Comparison of ENCODE assay signal across 29 cellular contexts in genomic region chr12:93850476-93850875, GRCh38.
"Had no signal": no experiment of that assay in that cellular context is flagged by ENCODE, and none has a peak within 500 bp of the region (broad histone marks: within the 10 kb centered on the region; RNA-seq: fewer than 3 reads in every experiment).

No MANE protein-coding gene starts in this region.

- H3K27me3 ChIP-seq: adrenal gland, body of pancreas, breast epithelium, SJCRH30 had no signal

- H3K4me3 ChIP-seq: adrenal gland, body of pancreas, breast epithelium, SJCRH30, SK-N-MC had no signal

- H3K36me3 ChIP-seq: adrenal gland, breast epithelium, SJCRH30, WERI-Rb-1 had no signal

- ATAC-seq: body of pancreas, PC-3 had no signal

- H3K4me1 ChIP-seq: body of pancreas, breast epithelium, SJCRH30 had no signal

- H3K9me3 ChIP-seq: adrenal gland, body of pancreas, breast epithelium, SJCRH30 had no signal

- H3K27ac ChIP-seq: adrenal gland, body of pancreas, breast epithelium, RWPE1, SJCRH30, SK-N-MC, WERI-Rb-1 had no signal

- DNase-seq: activated CD4-positive, alpha-beta T cell treated with anti-CD3 and anti-CD28 coated beads for 1 hour; activated CD4-positive, alpha-beta T cell treated with anti-CD3 and anti-CD28 coated beads for 48 hours; activated CD4-positive, CD25-positive, alpha-beta regulatory T cell; activated CD8-positive, alpha-beta memory T cell treated with anti-CD3 and anti-CD28 coated beads, Interleukin-2, amount 50 U/mL, for 4 hours; activated CD8-positive, alpha-beta T cell treated with anti-CD3 and anti-CD28 coated beads, Interleukin-2, amount 10 ng/mL, durations not matched to agents 7 days and 5 days; activated gamma-delta T cell treated with Interleukin-2 at 50 U/mL for 16 hours; activated naive CD4-positive, alpha-beta T cell treated with anti-CD3 and anti-CD28 coated beads for 36 hours; activated T-cell treated with anti-CD3 and anti-CD28 coated beads for 4 hours; activated T-cell treated with anti-CD3 and anti-CD28 coated beads, Interleukin-2, amount 50 U/mL, for 4 hours; adrenal gland; body of pancreas; NCI-H1105; NCI-H1417 treated with DMSO at 0.1 percent for 48 hours; NCI-H1694; NCI-H1930; NCI-H2081 treated with DMSO at 0.1 percent for 48 hours; NCI-H226; NCI-H446 treated with DMSO at 0.1 percent for 48 hours; NCI-H524 treated with DMSO at 0.1 percent for 48 hours; NCI-H748 treated with DMSO at 0.1 percent for 48 hours; NK-92 treated with Interleukin-12 subunit alpha and Interleukin-12 subunit beta, amount 100 ng/mL, for 24 hours; PC-3; SHP77; SJCRH30; T1000; WERI-Rb-1 had no signal
